8 cellular contexts compared by ENCODE assay signal in genomic region chr21:36239585-36239984, GRCh38.
"Had no signal": no experiment of that assay in that cellular context is flagged by ENCODE, and none has a peak within 500 bp of the region (broad histone marks: within the 10 kb centered on the region; RNA-seq: fewer than 3 reads in every experiment).

No MANE protein-coding gene starts in this region.

- H3K27ac ChIP-seq: KMS-11 had no signal

- ATAC-seq: HepG2 had no signal

- H3K9me3 Mint-ChIP-seq: H9, IgD-negative memory B cell had no signal

- H3K9ac ChIP-seq: KMS-11 had no signal

- H3K4me3 Mint-ChIP-seq: H9, IgD-negative memory B cell had no signal

- DNase-seq: H9, HCEC 1CT, KBM-7 had no signal

- H3K4me2 ChIP-seq: KMS-11 had no signal

- H3K27ac Mint-ChIP-seq: H9, IgD-negative memory B cell had no signal

- H3K27me3 Mint-ChIP-seq: IgD-negative memory B cell had no signal

- FAIRE-seq: H54, HepG2, HTR-8/SVneo had no signal
